In the genomic region with DNA sequence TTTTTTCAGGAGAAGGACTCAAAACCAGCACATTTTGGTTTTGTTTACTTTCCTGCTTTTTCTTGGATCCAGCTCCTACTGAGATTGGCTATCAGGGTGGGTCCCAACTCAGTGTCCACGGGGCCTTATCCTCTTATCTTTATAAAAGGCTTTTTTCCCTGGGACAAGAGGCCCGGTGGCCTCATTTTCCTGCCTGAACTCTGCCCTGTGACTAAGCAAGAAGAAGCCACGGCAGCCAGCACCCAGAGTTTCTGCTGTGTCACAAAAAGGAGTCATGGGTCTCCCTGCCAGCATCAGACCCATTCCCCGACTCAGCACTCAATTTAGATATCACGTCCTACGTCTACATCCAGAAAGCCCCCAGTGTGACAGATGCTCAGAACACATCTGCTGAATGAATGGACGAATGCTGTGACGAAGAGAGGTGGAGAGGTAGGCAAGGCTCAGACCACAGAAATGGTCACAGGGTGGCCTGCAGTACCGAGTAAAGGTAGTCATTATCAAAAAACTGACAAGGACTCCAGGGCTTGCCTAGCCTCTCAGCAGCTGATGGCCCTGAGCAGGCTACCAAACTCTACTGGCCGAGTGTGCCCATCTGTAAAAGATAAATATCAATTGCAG, we compare ENCODE assay signal across 1 cellular context.
TF ChIP-seq lines count a peak whose summit lies in the region.

No MANE protein-coding gene starts in this region.

TF ChIP-seq in HepG2, 621 proteins besides CTCF, POLR2A, EP300 and RAD21 (continued from another document and continues in another):
- TF ChIP-seq HDAC1 (CRISPR knock-in tag; IDR thresholded peaks at IDR 0.05) (peak; percentile 83), PCBP2 (optimal IDR thresholded peaks at IDR 0.05; ENCODE audit: low read depth, low read length, poor library complexity, severe bottlenecking) (no peak), TBL1XR1 (IDR thresholded peaks at IDR 0.05; ENCODE audit: borderline replicate concordance, low read length, partially characterized antibody) (no peak), MTERF4 (CRISPR knock-in tag; IDR thresholded peaks at IDR 0.05) (0 out of 2 replicates have a peak, but pooled peaks have one; percentile 44), ZBTB37 (CRISPR knock-in tag; IDR thresholded peaks at IDR 0.05) (no peak), ZNF570 (CRISPR knock-in tag; IDR thresholded peaks at IDR 0.05; ENCODE audit: borderline replicate concordance) (no peak), DDIT3 (CRISPR knock-in tag; IDR thresholded peaks at IDR 0.05) (no peak), MXI1 (IDR thresholded peaks at IDR 0.05; ENCODE audit: borderline replicate concordance, low read depth, low read length) (peak; percentile 87; the same call in 1 of the 3 replicates), RARA (CRISPR knock-in tag; IDR thresholded peaks at IDR 0.05) (peak; percentile 84), ELF3 (CRISPR knock-in tag; IDR thresholded peaks at IDR 0.05) (peak; percentile 51; the same call in 1 of the 2 replicates), ZNF687 (CRISPR knock-in tag; IDR thresholded peaks at IDR 0.05) (peak; percentile 45; the same call in 1 of the 2 replicates), ASH2L (IDR thresholded peaks at IDR 0.05; ENCODE audit: insufficient read length, low read depth, low read length) (peak; percentile 48), ZBED4 (CRISPR knock-in tag; IDR thresholded peaks at IDR 0.05; ENCODE audit: borderline replicate concordance) (peak; percentile 87; the same call in 1 of the 2 replicates), RNF219 (CRISPR knock-in tag; IDR thresholded peaks at IDR 0.05) (0 out of 2 replicates have a peak, but pooled peaks have one; percentile 49), NFE2 (CRISPR knock-in tag; IDR thresholded peaks at IDR 0.05) (peak; percentile 48; the same call in 1 of the 2 replicates), ZNF550 (CRISPR knock-in tag; IDR thresholded peaks at IDR 0.05; ENCODE audit: borderline replicate concordance) (no peak), ZNF572 (CRISPR knock-in tag; IDR thresholded peaks at IDR 0.05) (0 out of 2 replicates have a peak, but pooled peaks have one; percentile 37), TCF7 (IDR thresholded peaks at IDR 0.05; ENCODE audit: low read depth) (peak; percentile 71; the same call in 1 of the 2 replicates)
- TF ChIP-seq, protein P1, sequence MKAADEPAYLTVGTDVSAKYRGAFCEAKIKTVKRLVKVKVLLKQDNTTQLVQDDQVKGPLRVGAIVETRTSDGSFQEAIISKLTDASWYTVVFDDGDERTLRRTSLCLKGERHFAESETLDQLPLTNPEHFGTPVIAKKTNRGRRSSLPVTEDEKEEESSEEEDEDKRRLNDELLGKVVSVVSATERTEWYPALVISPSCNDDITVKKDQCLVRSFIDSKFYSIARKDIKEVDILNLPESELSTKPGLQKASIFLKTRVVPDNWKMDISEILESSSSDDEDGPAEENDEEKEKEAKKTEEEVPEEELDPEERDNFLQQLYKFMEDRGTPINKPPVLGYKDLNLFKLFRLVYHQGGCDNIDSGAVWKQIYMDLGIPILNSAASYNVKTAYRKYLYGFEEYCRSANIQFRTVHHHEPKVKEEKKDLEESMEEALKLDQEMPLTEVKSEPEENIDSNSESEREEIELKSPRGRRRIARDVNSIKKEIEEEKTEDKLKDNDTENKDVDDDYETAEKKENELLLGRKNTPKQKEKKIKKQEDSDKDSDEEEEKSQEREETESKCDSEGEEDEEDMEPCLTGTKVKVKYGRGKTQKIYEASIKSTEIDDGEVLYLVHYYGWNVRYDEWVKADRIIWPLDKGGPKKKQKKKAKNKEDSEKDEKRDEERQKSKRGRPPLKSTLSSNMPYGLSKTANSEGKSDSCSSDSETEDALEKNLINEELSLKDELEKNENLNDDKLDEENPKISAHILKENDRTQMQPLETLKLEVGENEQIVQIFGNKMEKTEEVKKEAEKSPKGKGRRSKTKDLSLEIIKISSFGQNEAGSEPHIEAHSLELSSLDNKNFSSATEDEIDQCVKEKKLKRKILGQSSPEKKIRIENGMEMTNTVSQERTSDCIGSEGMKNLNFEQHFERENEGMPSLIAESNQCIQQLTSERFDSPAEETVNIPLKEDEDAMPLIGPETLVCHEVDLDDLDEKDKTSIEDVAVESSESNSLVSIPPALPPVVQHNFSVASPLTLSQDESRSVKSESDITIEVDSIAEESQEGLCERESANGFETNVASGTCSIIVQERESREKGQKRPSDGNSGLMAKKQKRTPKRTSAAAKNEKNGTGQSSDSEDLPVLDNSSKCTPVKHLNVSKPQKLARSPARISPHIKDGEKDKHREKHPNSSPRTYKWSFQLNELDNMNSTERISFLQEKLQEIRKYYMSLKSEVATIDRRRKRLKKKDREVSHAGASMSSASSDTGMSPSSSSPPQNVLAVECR (CRISPR knock-in tag; IDR thresholded peaks at IDR 0.05; ENCODE audit: borderline replicate concordance) = peak; percentile 77
- TF ChIP-seq, protein P2, sequence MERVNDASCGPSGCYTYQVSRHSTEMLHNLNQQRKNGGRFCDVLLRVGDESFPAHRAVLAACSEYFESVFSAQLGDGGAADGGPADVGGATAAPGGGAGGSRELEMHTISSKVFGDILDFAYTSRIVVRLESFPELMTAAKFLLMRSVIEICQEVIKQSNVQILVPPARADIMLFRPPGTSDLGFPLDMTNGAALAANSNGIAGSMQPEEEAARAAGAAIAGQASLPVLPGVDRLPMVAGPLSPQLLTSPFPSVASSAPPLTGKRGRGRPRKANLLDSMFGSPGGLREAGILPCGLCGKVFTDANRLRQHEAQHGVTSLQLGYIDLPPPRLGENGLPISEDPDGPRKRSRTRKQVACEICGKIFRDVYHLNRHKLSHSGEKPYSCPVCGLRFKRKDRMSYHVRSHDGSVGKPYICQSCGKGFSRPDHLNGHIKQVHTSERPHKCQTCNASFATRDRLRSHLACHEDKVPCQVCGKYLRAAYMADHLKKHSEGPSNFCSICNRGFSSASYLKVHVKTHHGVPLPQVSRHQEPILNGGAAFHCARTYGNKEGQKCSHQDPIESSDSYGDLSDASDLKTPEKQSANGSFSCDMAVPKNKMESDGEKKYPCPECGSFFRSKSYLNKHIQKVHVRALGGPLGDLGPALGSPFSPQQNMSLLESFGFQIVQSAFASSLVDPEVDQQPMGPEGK (CRISPR knock-in tag; IDR thresholded peaks at IDR 0.05) = peak; percentile 47; the same call in 1 of the 2 replicates
- TF ChIP-seq, protein P3, sequence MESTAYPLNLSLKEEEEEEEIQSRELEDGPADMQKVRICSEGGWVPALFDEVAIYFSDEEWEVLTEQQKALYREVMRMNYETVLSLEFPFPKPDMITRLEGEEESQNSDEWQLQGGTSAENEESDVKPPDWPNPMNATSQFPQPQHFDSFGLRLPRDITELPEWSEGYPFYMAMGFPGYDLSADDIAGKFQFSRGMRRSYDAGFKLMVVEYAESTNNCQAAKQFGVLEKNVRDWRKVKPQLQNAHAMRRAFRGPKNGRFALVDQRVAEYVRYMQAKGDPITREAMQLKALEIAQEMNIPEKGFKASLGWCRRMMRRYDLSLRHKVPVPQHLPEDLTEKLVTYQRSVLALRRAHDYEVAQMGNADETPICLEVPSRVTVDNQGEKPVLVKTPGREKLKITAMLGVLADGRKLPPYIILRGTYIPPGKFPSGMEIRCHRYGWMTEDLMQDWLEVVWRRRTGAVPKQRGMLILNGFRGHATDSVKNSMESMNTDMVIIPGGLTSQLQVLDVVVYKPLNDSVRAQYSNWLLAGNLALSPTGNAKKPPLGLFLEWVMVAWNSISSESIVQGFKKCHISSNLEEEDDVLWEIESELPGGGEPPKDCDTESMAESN (CRISPR knock-in tag; conservative IDR thresholded peaks at IDR 0.05) = peak; percentile 62; the same call in 1 of the 2 replicates
